ENCODE assay signal across 8 cellular contexts in the genomic region with DNA sequence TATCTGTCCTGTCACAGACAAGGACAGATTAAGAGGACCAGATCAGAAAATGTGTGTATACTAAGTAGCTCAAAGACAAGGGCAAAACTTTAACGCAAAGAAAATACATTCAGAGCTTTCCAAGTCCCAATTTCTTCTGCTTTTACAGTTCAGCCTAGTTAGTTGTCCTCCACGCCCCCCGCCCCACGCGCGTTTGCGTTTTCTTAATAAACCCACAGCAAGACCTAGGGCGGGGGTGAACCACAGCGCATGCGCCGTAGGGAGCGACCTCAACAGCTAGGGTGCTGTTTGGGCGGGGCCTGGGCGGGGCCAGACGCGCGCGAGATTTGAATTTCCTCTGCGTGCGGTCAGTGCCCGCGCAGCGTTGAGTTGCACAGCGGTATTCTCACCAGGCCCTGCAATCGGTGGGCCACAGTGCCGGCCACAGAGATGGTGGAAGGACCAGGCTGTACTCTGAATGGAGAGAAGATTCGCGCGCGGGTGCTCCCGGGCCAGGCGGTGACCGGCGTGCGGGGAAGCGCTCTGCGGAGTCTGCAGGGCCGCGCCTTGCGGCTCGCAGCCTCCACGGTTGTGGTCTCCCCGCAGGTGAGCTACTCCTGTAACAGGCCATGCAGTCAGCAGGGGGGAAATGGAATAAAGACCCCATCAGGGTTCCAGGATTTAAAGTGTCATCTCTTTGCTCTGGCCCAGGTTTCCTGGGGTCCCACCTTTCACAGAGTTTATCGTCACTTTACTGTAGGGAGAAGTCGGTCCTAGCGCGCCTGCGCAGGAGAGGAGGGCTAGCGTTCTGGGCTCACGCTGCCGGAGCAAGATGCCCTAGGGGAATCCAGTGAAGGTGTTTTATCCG.
DNase-seq lines count a peak whose midpoint lies in the region; ATAC-seq and TF ChIP-seq lines count a peak whose summit lies in the region.

A gene with protein sequence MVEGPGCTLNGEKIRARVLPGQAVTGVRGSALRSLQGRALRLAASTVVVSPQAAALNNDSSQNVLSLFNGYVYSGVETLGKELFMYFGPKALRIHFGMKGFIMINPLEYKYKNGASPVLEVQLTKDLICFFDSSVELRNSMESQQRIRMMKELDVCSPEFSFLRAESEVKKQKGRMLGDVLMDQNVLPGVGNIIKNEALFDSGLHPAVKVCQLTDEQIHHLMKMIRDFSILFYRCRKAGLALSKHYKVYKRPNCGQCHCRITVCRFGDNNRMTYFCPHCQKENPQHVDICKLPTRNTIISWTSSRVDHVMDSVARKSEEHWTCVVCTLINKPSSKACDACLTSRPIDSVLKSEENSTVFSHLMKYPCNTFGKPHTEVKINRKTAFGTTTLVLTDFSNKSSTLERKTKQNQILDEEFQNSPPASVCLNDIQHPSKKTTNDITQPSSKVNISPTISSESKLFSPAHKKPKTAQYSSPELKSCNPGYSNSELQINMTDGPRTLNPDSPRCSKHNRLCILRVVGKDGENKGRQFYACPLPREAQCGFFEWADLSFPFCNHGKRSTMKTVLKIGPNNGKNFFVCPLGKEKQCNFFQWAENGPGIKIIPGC (plus strand): TSS at position 350 of the 847 bp plus-strand sequence. CDS start 80 bp downstream, at position 430.

- DNase-seq in AG10803 (ENCODE audit: low read depth) (peak; percentile 82), NCI-H446 (lab: John Stamatoyannopoulos, UW) (peak; percentile 78 to 90), cerebellar cortex (ENCODE audit: low spot score) (peak; percentile 85), kidney glomerular epithelial cell (lab: John Stamatoyannopoulos, UW) (peak; percentile 85)
- peak; percentile 93 for DNase-seq in activated CD4-positive, CD25-positive, alpha-beta regulatory T cell treated with anti-CD3 and anti-CD28 coated beads, Interleukin-2, amount 50 U/mL, for 16 hours (ENCODE audit: low read depth, low spot score)
- DNase-seq in stimulated activated CD4-positive, alpha-beta T cell treated with anti-CD3 and anti-CD28 coated beads, Interleukin-1b, Interleukin-23, amount 100 ng/mL, for 1 hour (ENCODE audit: low read depth in 2 of 2), result peak; percentile 89 to 95

- TF ChIP-seq CTCF in AG10803 (conservative IDR thresholded peaks at IDR 0.05; ENCODE audit: low read length), result no peak

- H3K4me3 ChIP-seq in AG10803 (ENCODE audit: low read length), result peak within 1 kb of the TSS; percentile 79

- ATAC-seq in GM19025 (IDR thresholded peaks at IDR 0.05; ENCODE audit: low read depth, unreplicated experiment) (peak; percentile 83), HG03280 (IDR thresholded peaks at IDR 0.05; ENCODE audit: unreplicated experiment) (peak; percentile 90)

Comparison
In these comparisons a context has a peak if more than half of its experiments do, and no peak if none do; other contexts are left out.
1. Peak in every context shown above with its lines: DNase-seq, ATAC-seq and H3K4me3 ChIP-seq.